ENCODE assay signal across 19 cellular contexts in genomic region chr2:27624943-27625342, GRCh38.
"Had no signal": no experiment of that assay in that cellular context is flagged by ENCODE, and none has a peak within 500 bp of the region (broad histone marks: within the 10 kb centered on the region; RNA-seq: fewer than 3 reads in every experiment).

No MANE protein-coding gene starts in this region.

- DNase-seq: KBM-7, MG63, NCI-H1092, NCI-H1105 treated with DMSO at 0.1 percent for 48 hours, NCI-H1417 treated with DMSO at 0.1 percent for 48 hours, NCI-H146, NCI-H187, NCI-H2029, NCI-H2227 treated with DMSO at 0.1 percent for 48 hours, NCI-H446, NCI-H510A, NCI-H524 treated with DMSO at 0.1 percent for 48 hours, NCI-H69, NCI-H774, RPMI8226, SHP77, SK-N-SH, SW 1271 had no signal

- H3K9me3 Mint-ChIP-seq: IgD-negative memory B cell had no signal

- H3K4me3 Mint-ChIP-seq: IgD-negative memory B cell had no signal

- H3K4me3 ChIP-seq: MG63 had no signal

- H3K27me3 ChIP-seq: MG63 had no signal

- H3K27me3 Mint-ChIP-seq: IgD-negative memory B cell had no signal

- H3K9me3 ChIP-seq: MG63, SK-N-SH had no signal
